10 cellular contexts compared by ENCODE assay signal in the genomic region with DNA sequence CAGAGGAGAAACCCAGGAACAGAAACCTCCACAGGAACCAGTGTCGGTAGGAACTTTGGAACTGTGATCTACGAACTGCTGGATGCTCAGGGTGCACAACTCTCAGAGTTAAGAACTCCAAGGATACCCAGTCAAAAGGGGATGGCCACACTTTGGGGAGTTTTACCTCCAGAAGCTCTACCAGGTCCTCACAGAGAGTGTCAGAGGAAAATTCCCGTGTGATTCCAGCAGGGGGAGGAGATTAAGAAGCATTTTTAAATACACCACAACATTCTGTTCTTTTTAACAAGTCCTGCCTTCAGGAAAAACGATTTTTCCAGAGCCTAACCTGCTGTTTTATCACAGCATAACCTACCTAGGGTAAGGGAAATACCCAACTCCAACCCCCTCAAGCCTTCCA.
A peak's percentile ranks its signal among the peaks of the same experiment; 100 is the strongest.
DNase-seq lines count a peak whose midpoint lies in the region; ATAC-seq and TF ChIP-seq lines count a peak whose summit lies in the region.
"Had no signal": no experiment of that assay in that cellular context is flagged by ENCODE, and none has a peak within 500 bp of the region (broad histone marks: within the 10 kb centered on the region; RNA-seq: fewer than 3 reads in every experiment).

No MANE protein-coding gene starts in this region.

- no peak overlapping the region for H3K4me3 ChIP-seq in PC-9
- no peak overlapping the region for H3K4me3 ChIP-seq in retinal pigment epithelial cell (ENCODE audit: low read length)
- no peak overlapping the region for H3K4me3 ChIP-seq in vagina

- H2AFZ ChIP-seq in PC-9 = no peak overlapping the region

- intact Hi-C loops in PC-9 (cut with micrococcal nuclease; ENCODE audit: unreplicated experiment) = no loop called here
- intact Hi-C loops in vagina (cut with DNase I) = no loop called here
- intact Hi-C loops in CD4-positive, alpha-beta T cell (cut with DNase I, micrococcal nuclease) = no loop called here

- H3K36me3 ChIP-seq in PC-9 (ENCODE audit: low read depth) (no peaks in the 10 kb centered on the region), vagina (no peaks in the 10 kb centered on the region)

- H3K4me2 ChIP-seq in PC-9 = no peak overlapping the region

- no peaks in the 10 kb centered on the region for H3F3A ChIP-seq in PC-9 (ENCODE audit: insufficient read depth, low read depth)

- H3K9me3 Mint-ChIP-seq in CD4-positive, alpha-beta T cell = peaks cover 4% of the 10 kb centered on the region

- H3K9me3 ChIP-seq in PC-9 (ENCODE audit: insufficient read depth, low read depth) = no peaks in the 10 kb centered on the region
- no peaks in the 10 kb centered on the region for H3K9me3 ChIP-seq in vagina
- H3K9me3 ChIP-seq in CD4-positive, alpha-beta T cell (ENCODE audit: control insufficient read depth, low read length) = no peaks in the 10 kb centered on the region

- no peaks in the 10 kb centered on the region for H3K9me2 ChIP-seq in PC-9 (ENCODE audit: insufficient read depth)

- H3K36me3 Mint-ChIP-seq in CD4-positive, alpha-beta T cell (ENCODE audit: low read depth) = no peaks in the 10 kb centered on the region
- H3K36me3 Mint-ChIP-seq: activated naive CD8-positive, alpha-beta T cell treated with anti-CD3 and anti-CD28 coated beads, Interleukin-2, amount 10 ng/mL, durations not matched to agents 7 days and 5 days had no signal

- no peak overlapping the region for H3K27ac Mint-ChIP-seq in CD4-positive, alpha-beta T cell
- H3K27ac Mint-ChIP-seq: activated naive CD8-positive, alpha-beta T cell treated with anti-CD3 and anti-CD28 coated beads, Interleukin-2, amount 10 ng/mL, durations not matched to agents 7 days and 5 days had no signal

- H3K4me1 ChIP-seq in PC-9 (replicated peaks; ENCODE audit: insufficient read depth) (no peaks in the 10 kb centered on the region), vagina (no peaks in the 10 kb centered on the region)

- TF ChIP-seq POLR2A in vagina (IDR thresholded peaks at IDR 0.05) = no peak

- no peaks in the 10 kb centered on the region for H3K79me2 ChIP-seq in PC-9 (ENCODE audit: low read depth)

- TF ChIP-seq CTCF in PC-9 (conservative IDR thresholded peaks at IDR 0.05) = 0 out of 2 replicates have a peak, but pooled peaks have one; percentile 20
- TF ChIP-seq CTCF in retinal pigment epithelial cell (conservative IDR thresholded peaks at IDR 0.05; ENCODE audit: low read depth, low read length) = peak; percentile 54
- TF ChIP-seq CTCF in vagina (IDR thresholded peaks at IDR 0.05) = no peak
- no peak for TF ChIP-seq CTCF in GM10266 (IDR thresholded peaks at IDR 0.05; ENCODE audit: control insufficient read depth, insufficient read depth, low read depth, missing control alignments)
- TF ChIP-seq CTCF in CD4-positive, alpha-beta T cell (IDR thresholded peaks at IDR 0.05) = no peak

- H3K4me1 Mint-ChIP-seq in CD4-positive, alpha-beta T cell (ENCODE audit: low read depth) = no peaks in the 10 kb centered on the region
- H3K4me1 Mint-ChIP-seq: activated naive CD8-positive, alpha-beta T cell treated with anti-CD3 and anti-CD28 coated beads, Interleukin-2, amount 10 ng/mL, durations not matched to agents 7 days and 5 days had no signal

- no peaks in the 10 kb centered on the region for H3K27me3 ChIP-seq in PC-9 (ENCODE audit: insufficient read depth, low read depth)
- H3K27me3 ChIP-seq in vagina = no peaks in the 10 kb centered on the region
- no peaks in the 10 kb centered on the region for H3K27me3 ChIP-seq in CD4-positive, alpha-beta T cell (ENCODE audit: control insufficient read depth, insufficient read depth, low read length)

- H3K27ac ChIP-seq in PC-9 = no peak overlapping the region
- H3K27ac ChIP-seq in vagina = no peak overlapping the region
- no peak overlapping the region for H3K27ac ChIP-seq in CD4-positive, alpha-beta T cell (ENCODE audit: low read depth, low read length)

- no TSS peak for BruUV-seq in PC-9 (replicated peaks; lab: Mats Ljungman, UMichigan)

- no peaks in the 10 kb centered on the region for H3K27me3 Mint-ChIP-seq in CD4-positive, alpha-beta T cell
- H3K27me3 Mint-ChIP-seq: activated naive CD8-positive, alpha-beta T cell treated with anti-CD3 and anti-CD28 coated beads, Interleukin-2, amount 10 ng/mL, durations not matched to agents 7 days and 5 days had no signal

- H4K20me1 ChIP-seq in PC-9 (ENCODE audit: insufficient read depth) = no peaks in the 10 kb centered on the region

- DNase-seq in DMS53 (lab: John Stamatoyannopoulos, UW) (peak; percentile 13), DMS53 treated with DMSO at 0.1 percent for 48 hours (lab: John Stamatoyannopoulos, UW; ENCODE audit: unreplicated experiment) (no peak), PC-9 (no peak), fibroblast of peridontal ligament (ENCODE audit: extremely low read depth) (peak; percentile 43), retinal pigment epithelial cell (ENCODE audit: low read depth) (no peak), vagina (ENCODE audit: extremely low spot score in 2 of 2) (no peak), GM10266 (ENCODE audit: extremely low spot score) (no peak)
- no peak for DNase-seq in CD4-positive, alpha-beta T cell
- DNase-seq: activated naive CD8-positive, alpha-beta T cell treated with anti-CD3 and anti-CD28 coated beads, Interleukin-2, amount 10 ng/mL, durations not matched to agents 7 days and 5 days had no signal

- CTCF ChIA-PET in PC-9 (lab: Charles Lee) = interaction anchor here (0.6 kb wide), 1 partner anchor 604 kb away, joined by 4 read pairs; no protein-coding TSS in a partner anchor
- CTCF ChIA-PET in CD4-positive, alpha-beta T cell (lab: Charles Lee) = no interaction called here

- no peak overlapping the region for H3K4me3 Mint-ChIP-seq in CD4-positive, alpha-beta T cell
- H3K4me3 Mint-ChIP-seq: activated naive CD8-positive, alpha-beta T cell treated with anti-CD3 and anti-CD28 coated beads, Interleukin-2, amount 10 ng/mL, durations not matched to agents 7 days and 5 days had no signal

- no peak for ATAC-seq in CD4-positive, alpha-beta T cell (ENCODE audit: poor library complexity)
- ATAC-seq: sciatic nerve had no signal

- POLR2A ChIA-PET in PC-9 (lab: Charles Lee; ENCODE audit: unreplicated experiment) = no interaction called here
- POLR2A ChIA-PET in CD4-positive, alpha-beta T cell (lab: Charles Lee) = no interaction called here

Comparison
In these comparisons a context has a peak if more than half of its experiments do, and no peak if none do; other contexts are left out.
1. DNase-seq: peak in DMS53 (single experiment) and fibroblast of peridontal ligament (single experiment); none in DMS53 treated with DMSO at 0.1 percent for 48 hours (single experiment), PC-9 (0 of 2), retinal pigment epithelial cell (single experiment), vagina (0 of 2), GM10266 (single experiment) and CD4-positive, alpha-beta T cell (0 of 10).
2. CTCF ChIP-seq: peak in PC-9 (single experiment) and retinal pigment epithelial cell (single experiment); none in vagina (0 of 3), GM10266 (single experiment) and CD4-positive, alpha-beta T cell (single experiment).